18 cellular contexts compared by ENCODE assay signal in the genomic region with DNA sequence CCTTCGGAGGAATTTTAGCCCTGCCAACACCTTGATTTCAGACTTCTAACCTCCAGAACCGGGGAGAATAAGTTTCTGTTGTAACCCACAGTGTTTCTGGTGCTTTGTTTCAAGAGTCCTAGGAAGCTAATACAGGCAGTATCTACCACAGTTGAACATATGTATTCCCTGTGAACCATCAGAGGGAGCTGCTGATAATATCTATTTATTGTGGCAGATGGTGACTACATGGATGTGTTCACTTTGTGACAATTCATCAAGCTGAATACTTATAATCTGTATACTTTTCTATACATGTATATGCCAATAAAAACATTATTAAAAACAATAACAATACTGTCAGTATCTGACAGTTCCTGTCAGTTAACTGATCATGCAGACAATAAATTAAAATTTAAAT.
A peak's percentile ranks its signal among the peaks of the same experiment; 100 is the strongest.
DNase-seq lines count a peak whose midpoint lies in the region; TF ChIP-seq lines count a peak whose summit lies in the region.
"Had no signal": no experiment of that assay in that cellular context is flagged by ENCODE, and none has a peak within 500 bp of the region (broad histone marks: within the 10 kb centered on the region; RNA-seq: fewer than 3 reads in every experiment).

No MANE protein-coding gene starts in this region.

- no peaks in the 10 kb centered on the region for H3K9me3 ChIP-seq in tibial artery

- no peaks in the 10 kb centered on the region for H3K27me3 ChIP-seq in tibial artery
- H3K27me3 ChIP-seq: BLaER1 treated with 17β-estradiol and CSF1 and Interleukin-3, amounts not matched to agents 10 nM and 100 nM had no signal

- peaks cover 0 to 16% (median 0%) of the 10 kb centered on the region in 4 donors for H3K4me1 ChIP-seq in tibial artery

- H3K4me3 ChIP-seq in tibial artery, result no peak overlapping the region
- H3K4me3 ChIP-seq: BLaER1 treated with 17β-estradiol and CSF1 and Interleukin-3, amounts not matched to agents 10 nM and 100 nM; GM23338 had no signal

- H3K27ac ChIP-seq in tibial artery, result no peak overlapping the region
- H3K27ac ChIP-seq: BLaER1 treated with 17β-estradiol and CSF1 and Interleukin-3, amounts not matched to agents 10 nM and 100 nM; HL-60 had no signal

- intact Hi-C loops in tibial artery (cut with DNase I; ENCODE audit: low total_unique reads), result no loop called here

- no peak for TF ChIP-seq CTCF in tibial artery (IDR thresholded peaks at IDR 0.05)

- DNase-seq in NCI-H82 (lab: John Stamatoyannopoulos, UW) (peak; percentile 23), NCI-H82 treated with DMSO at 0.1 percent for 48 hours (lab: John Stamatoyannopoulos, UW; ENCODE audit: unreplicated experiment) (no peak), NCI-H1694 (lab: John Stamatoyannopoulos, UW) (peak; percentile 58), NCI-H2171 treated with DMSO at 0.1 percent for 48 hours (lab: John Stamatoyannopoulos, UW) (peak; percentile 59), tibial artery (no peak), NCI-H187 (lab: John Stamatoyannopoulos, UW) (no peak)
- DNase-seq in activated CD4-positive, alpha-beta T cell treated with anti-CD3 and anti-CD28 coated beads, Interleukin-2, amount 50 U/mL, for 48 hours, result no peak
- DNase-seq: 8988T; Calu3; CD8-positive, alpha-beta T cell; DMS153; DMS79; GDM1; H7; HFFc6 had no signal

- H3K36me3 ChIP-seq in tibial artery, result peaks cover 3 to 12% (median 9%) of the 10 kb centered on the region in 3 donors

Comparison
In these comparisons a context has a peak if more than half of its experiments do, and no peak if none do; other contexts are left out.
1. DNase-seq: peak in NCI-H82 (single experiment), NCI-H1694 (single experiment) and NCI-H2171 treated with DMSO at 0.1 percent for 48 hours (single experiment); none in NCI-H82 treated with DMSO at 0.1 percent for 48 hours (single experiment), tibial artery (0 of 2), NCI-H187 (0 of 2) and activated CD4-positive, alpha-beta T cell treated with anti-CD3 and anti-CD28 coated beads, Interleukin-2, amount 50 U/mL, for 48 hours (0 of 2).